1 cellular context compared by ENCODE assay signal in genomic region chr20:53915459-53916172, GRCh38.
TF ChIP-seq lines count a peak whose summit lies in the region.

No MANE protein-coding gene starts in this region.

TF ChIP-seq in HepG2, 621 proteins besides CTCF, POLR2A, EP300 and RAD21 (continued from another document and continues in another):
- TF ChIP-seq, protein P1, sequence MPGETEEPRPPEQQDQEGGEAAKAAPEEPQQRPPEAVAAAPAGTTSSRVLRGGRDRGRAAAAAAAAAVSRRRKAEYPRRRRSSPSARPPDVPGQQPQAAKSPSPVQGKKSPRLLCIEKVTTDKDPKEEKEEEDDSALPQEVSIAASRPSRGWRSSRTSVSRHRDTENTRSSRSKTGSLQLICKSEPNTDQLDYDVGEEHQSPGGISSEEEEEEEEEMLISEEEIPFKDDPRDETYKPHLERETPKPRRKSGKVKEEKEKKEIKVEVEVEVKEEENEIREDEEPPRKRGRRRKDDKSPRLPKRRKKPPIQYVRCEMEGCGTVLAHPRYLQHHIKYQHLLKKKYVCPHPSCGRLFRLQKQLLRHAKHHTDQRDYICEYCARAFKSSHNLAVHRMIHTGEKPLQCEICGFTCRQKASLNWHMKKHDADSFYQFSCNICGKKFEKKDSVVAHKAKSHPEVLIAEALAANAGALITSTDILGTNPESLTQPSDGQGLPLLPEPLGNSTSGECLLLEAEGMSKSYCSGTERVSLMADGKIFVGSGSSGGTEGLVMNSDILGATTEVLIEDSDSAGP (CRISPR knock-in tag; IDR thresholded peaks at IDR 0.05; ENCODE audit: borderline replicate concordance): peak; percentile 64; the same call in 1 of the 2 replicates
- no peak for TF ChIP-seq ZNF567 (CRISPR knock-in tag; IDR thresholded peaks at IDR 0.05; ENCODE audit: borderline replicate concordance)
- TF ChIP-seq NFKB2 (CRISPR knock-in tag; IDR thresholded peaks at IDR 0.05; ENCODE audit: borderline replicate concordance): peak; percentile 22; the same call in 1 of the 2 replicates
- TF ChIP-seq HNF4G (IDR thresholded peaks at IDR 0.05; ENCODE audit: borderline replicate concordance, low read depth, low read length): peak; percentile 42; the same call in 1 of the 2 replicates
- 0 out of 2 replicates have a peak, but pooled peaks have one; percentile 64 for TF ChIP-seq HNF4G (CRISPR knock-in tag; IDR thresholded peaks at IDR 0.05; ENCODE audit: borderline replicate concordance, low read depth)
- no peak for TF ChIP-seq HOXA7 (CRISPR knock-in tag; IDR thresholded peaks at IDR 0.05)
- TF ChIP-seq TAF15 (IDR thresholded peaks at IDR 0.05; ENCODE audit: low read depth, low read length, poor library complexity, severe bottlenecking): no peak
- TF ChIP-seq CC2D1A (CRISPR knock-in tag; IDR thresholded peaks at IDR 0.05): no peak
- no peak for TF ChIP-seq ISX (CRISPR knock-in tag; conservative IDR thresholded peaks at IDR 0.05)
- TF ChIP-seq ZIK1 (CRISPR knock-in tag; IDR thresholded peaks at IDR 0.05; ENCODE audit: borderline replicate concordance, low read depth): no peak; the same call in 1 of the 2 replicates
- TF ChIP-seq CREM (IDR thresholded peaks at IDR 0.05): peak; percentile 27; the same call in 1 of the 2 replicates
- TF ChIP-seq CREM (CRISPR knock-in tag; IDR thresholded peaks at IDR 0.05): no peak
- TF ChIP-seq ZMYM3 (CRISPR knock-in tag; IDR thresholded peaks at IDR 0.05): peak; percentile 67; the same call in 1 of the 2 replicates
- no peak for TF ChIP-seq JUNB (CRISPR knock-in tag; IDR thresholded peaks at IDR 0.05; ENCODE audit: borderline replicate concordance)
- TF ChIP-seq PITX1 (CRISPR knock-in tag; IDR thresholded peaks at IDR 0.05): peak; percentile 72
- TF ChIP-seq, protein P2, sequence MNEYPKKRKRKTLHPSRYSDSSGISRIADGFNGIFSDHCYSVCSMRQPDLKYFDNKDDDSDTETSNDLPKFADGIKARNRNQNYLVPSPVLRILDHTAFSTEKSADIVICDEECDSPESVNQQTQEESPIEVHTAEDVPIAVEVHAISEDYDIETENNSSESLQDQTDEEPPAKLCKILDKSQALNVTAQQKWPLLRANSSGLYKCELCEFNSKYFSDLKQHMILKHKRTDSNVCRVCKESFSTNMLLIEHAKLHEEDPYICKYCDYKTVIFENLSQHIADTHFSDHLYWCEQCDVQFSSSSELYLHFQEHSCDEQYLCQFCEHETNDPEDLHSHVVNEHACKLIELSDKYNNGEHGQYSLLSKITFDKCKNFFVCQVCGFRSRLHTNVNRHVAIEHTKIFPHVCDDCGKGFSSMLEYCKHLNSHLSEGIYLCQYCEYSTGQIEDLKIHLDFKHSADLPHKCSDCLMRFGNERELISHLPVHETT (CRISPR knock-in tag; conservative IDR thresholded peaks at IDR 0.05): no peak
- TF ChIP-seq RBM39 (IDR thresholded peaks at IDR 0.05; ENCODE audit: low read depth, low read length, poor library complexity, severe bottlenecking): peak; percentile 75
- TF ChIP-seq CBFB (CRISPR knock-in tag; IDR thresholded peaks at IDR 0.05): no peak
- no peak for TF ChIP-seq ARNTL (CRISPR knock-in tag; IDR thresholded peaks at IDR 0.05)
- 0 out of 2 replicates have a peak, but pooled peaks have one; percentile 20 for TF ChIP-seq ELF3 (CRISPR knock-in tag; IDR thresholded peaks at IDR 0.05)
- TF ChIP-seq, protein P3, sequence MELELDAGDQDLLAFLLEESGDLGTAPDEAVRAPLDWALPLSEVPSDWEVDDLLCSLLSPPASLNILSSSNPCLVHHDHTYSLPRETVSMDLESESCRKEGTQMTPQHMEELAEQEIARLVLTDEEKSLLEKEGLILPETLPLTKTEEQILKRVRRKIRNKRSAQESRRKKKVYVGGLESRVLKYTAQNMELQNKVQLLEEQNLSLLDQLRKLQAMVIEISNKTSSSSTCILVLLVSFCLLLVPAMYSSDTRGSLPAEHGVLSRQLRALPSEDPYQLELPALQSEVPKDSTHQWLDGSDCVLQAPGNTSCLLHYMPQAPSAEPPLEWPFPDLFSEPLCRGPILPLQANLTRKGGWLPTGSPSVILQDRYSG (CRISPR knock-in tag; IDR thresholded peaks at IDR 0.05): peak; percentile 47; the same call in 1 of the 2 replicates
- no peak for TF ChIP-seq WIZ (CRISPR knock-in tag; IDR thresholded peaks at IDR 0.05)
- TF ChIP-seq KLF15 (CRISPR knock-in tag; IDR thresholded peaks at IDR 0.05; ENCODE audit: borderline replicate concordance): no peak
- no peak for TF ChIP-seq ZNF678 (CRISPR knock-in tag; IDR thresholded peaks at IDR 0.05)
- TF ChIP-seq POLR2AphosphoS2 (IDR thresholded peaks at IDR 0.05; ENCODE audit: low read depth, low read length): no peak
- no peak; the same call in 1 of the 2 replicates for TF ChIP-seq SMAD3 (CRISPR knock-in tag; IDR thresholded peaks at IDR 0.05)
- no peak for TF ChIP-seq CAMTA2 (CRISPR knock-in tag; IDR thresholded peaks at IDR 0.05; ENCODE audit: borderline replicate concordance)
- TF ChIP-seq HHEX (CRISPR knock-in tag; IDR thresholded peaks at IDR 0.05): no peak
- no peak; the same call in 1 of the 2 replicates for TF ChIP-seq ZNF281 (CRISPR knock-in tag; IDR thresholded peaks at IDR 0.05; ENCODE audit: borderline replicate concordance)
- TF ChIP-seq SP1 (IDR thresholded peaks at IDR 0.05): no peak
- no peak for TF ChIP-seq SP1 (CRISPR knock-in tag; IDR thresholded peaks at IDR 0.05)
- no peak for TF ChIP-seq RELA (CRISPR knock-in tag; IDR thresholded peaks at IDR 0.05)
- TF ChIP-seq ZNF720 (CRISPR knock-in tag; IDR thresholded peaks at IDR 0.05): no peak
- TF ChIP-seq SOX6 (IDR thresholded peaks at IDR 0.05): no peak
- peak; percentile 85 for TF ChIP-seq SOX6 (CRISPR knock-in tag; IDR thresholded peaks at IDR 0.05)
- TF ChIP-seq CERS6 (CRISPR knock-in tag; IDR thresholded peaks at IDR 0.05): no peak
- no peak for TF ChIP-seq MATR3 (CRISPR knock-in tag; IDR thresholded peaks at IDR 0.05)
- TF ChIP-seq RBFOX2 (IDR thresholded peaks at IDR 0.05; ENCODE audit: low read depth, low read length): no peak
- TF ChIP-seq CEBPB (IDR thresholded peaks at IDR 0.05; ENCODE audit: borderline replicate concordance, low read depth, low read length): no peak
- TF ChIP-seq KDM1A (CRISPR knock-in tag; IDR thresholded peaks at IDR 0.05): no peak
- TF ChIP-seq, protein P4, sequence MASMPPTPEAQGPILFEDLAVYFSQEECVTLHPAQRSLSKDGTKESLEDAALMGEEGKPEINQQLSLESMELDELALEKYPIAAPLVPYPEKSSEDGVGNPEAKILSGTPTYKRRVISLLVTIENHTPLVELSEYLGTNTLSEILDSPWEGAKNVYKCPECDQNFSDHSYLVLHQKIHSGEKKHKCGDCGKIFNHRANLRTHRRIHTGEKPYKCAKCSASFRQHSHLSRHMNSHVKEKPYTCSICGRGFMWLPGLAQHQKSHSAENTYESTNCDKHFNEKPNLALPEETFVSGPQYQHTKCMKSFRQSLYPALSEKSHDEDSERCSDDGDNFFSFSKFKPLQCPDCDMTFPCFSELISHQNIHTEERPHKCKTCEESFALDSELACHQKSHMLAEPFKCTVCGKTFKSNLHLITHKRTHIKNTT (CRISPR knock-in tag; IDR thresholded peaks at IDR 0.05): no peak
- TF ChIP-seq, protein P5, sequence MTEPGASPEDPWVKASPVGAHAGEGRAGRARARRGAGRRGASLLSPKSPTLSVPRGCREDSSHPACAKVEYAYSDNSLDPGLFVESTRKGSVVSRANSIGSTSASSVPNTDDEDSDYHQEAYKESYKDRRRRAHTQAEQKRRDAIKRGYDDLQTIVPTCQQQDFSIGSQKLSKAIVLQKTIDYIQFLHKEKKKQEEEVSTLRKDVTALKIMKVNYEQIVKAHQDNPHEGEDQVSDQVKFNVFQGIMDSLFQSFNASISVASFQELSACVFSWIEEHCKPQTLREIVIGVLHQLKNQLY (CRISPR knock-in tag; IDR thresholded peaks at IDR 0.05): no peak
- no peak for TF ChIP-seq ZNF562 (CRISPR knock-in tag; IDR thresholded peaks at IDR 0.05; ENCODE audit: borderline replicate concordance)
- TF ChIP-seq RFX5 (IDR thresholded peaks at IDR 0.05; ENCODE audit: low read depth, low read length): no peak
- TF ChIP-seq ZNF329 (CRISPR knock-in tag; IDR thresholded peaks at IDR 0.05; ENCODE audit: low read depth): no peak
- TF ChIP-seq GABPA (IDR thresholded peaks at IDR 0.05; ENCODE audit: low read depth, low read length): no peak
- TF ChIP-seq GABPA (CRISPR knock-in tag; IDR thresholded peaks at IDR 0.05; ENCODE audit: low read depth): peak; percentile 39; the same call in 1 of the 2 replicates
- TF ChIP-seq CHD2 (IDR thresholded peaks at IDR 0.05; ENCODE audit: low read depth, low read length): no peak
- TF ChIP-seq KDM4B (CRISPR knock-in tag; IDR thresholded peaks at IDR 0.05): peak; percentile 37; the same call in 1 of the 2 replicates
- TF ChIP-seq ZNF292 (CRISPR knock-in tag; IDR thresholded peaks at IDR 0.05; ENCODE audit: borderline replicate concordance, low read depth): peak; percentile 33; the same call in 1 of the 2 replicates
- TF ChIP-seq ZNF451 (CRISPR knock-in tag; IDR thresholded peaks at IDR 0.05): peak; percentile 37; the same call in 1 of the 2 replicates
- peak; percentile 85 for TF ChIP-seq ARID3A (IDR thresholded peaks at IDR 0.05; ENCODE audit: low read depth, low read length)
- TF ChIP-seq FOSL2 (CRISPR knock-in tag; IDR thresholded peaks at IDR 0.05): no peak
- peak; percentile 80; the same call in 1 of the 2 replicates for TF ChIP-seq REPIN1 (CRISPR knock-in tag; IDR thresholded peaks at IDR 0.05; ENCODE audit: borderline replicate concordance, low read depth)
- TF ChIP-seq, protein P6, sequence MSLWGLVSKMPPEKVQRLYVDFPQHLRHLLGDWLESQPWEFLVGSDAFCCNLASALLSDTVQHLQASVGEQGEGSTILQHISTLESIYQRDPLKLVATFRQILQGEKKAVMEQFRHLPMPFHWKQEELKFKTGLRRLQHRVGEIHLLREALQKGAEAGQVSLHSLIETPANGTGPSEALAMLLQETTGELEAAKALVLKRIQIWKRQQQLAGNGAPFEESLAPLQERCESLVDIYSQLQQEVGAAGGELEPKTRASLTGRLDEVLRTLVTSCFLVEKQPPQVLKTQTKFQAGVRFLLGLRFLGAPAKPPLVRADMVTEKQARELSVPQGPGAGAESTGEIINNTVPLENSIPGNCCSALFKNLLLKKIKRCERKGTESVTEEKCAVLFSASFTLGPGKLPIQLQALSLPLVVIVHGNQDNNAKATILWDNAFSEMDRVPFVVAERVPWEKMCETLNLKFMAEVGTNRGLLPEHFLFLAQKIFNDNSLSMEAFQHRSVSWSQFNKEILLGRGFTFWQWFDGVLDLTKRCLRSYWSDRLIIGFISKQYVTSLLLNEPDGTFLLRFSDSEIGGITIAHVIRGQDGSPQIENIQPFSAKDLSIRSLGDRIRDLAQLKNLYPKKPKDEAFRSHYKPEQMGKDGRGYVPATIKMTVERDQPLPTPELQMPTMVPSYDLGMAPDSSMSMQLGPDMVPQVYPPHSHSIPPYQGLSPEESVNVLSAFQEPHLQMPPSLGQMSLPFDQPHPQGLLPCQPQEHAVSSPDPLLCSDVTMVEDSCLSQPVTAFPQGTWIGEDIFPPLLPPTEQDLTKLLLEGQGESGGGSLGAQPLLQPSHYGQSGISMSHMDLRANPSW (CRISPR knock-in tag; IDR thresholded peaks at IDR 0.05; ENCODE audit: borderline replicate concordance): no peak
- no peak; the same call in 1 of the 2 replicates for TF ChIP-seq ZNF7 (CRISPR knock-in tag; IDR thresholded peaks at IDR 0.05)
- TF ChIP-seq ZC3H13 (CRISPR knock-in tag; IDR thresholded peaks at IDR 0.05): 0 out of 2 replicates have a peak, but pooled peaks have one; percentile 51
- TF ChIP-seq HOXA9 (CRISPR knock-in tag; IDR thresholded peaks at IDR 0.05; ENCODE audit: borderline replicate concordance): 0 out of 2 replicates have a peak, but pooled peaks have one; percentile 23
- no peak for TF ChIP-seq ZNF780A (CRISPR knock-in tag; IDR thresholded peaks at IDR 0.05)
- no peak for TF ChIP-seq MZF1 (CRISPR knock-in tag; IDR thresholded peaks at IDR 0.05; ENCODE audit: borderline replicate concordance)
- no peak; the same call in 1 of the 2 replicates for TF ChIP-seq MEF2D (CRISPR knock-in tag; IDR thresholded peaks at IDR 0.05)
